In genomic region chr5:65912311-65912710, GRCh38 we compare ENCODE assay signal across 1 cellular context.
TF ChIP-seq lines count a peak whose summit lies in the region.

No MANE protein-coding gene starts in this region.

TF ChIP-seq in K562, 482 proteins besides CTCF, POLR2A, EP300 and RAD21 (continued from another document):
- TF ChIP-seq PKNOX1 (IDR thresholded peaks at IDR 0.05) = 0 out of 2 replicates have a peak, but pooled peaks have one; percentile 14
- no peak for TF ChIP-seq SMAD1 (IDR thresholded peaks at IDR 0.05; ENCODE audit: low read depth, low read length, partially characterized antibody)
